16 cellular contexts compared by ENCODE assay signal in genomic region chr3:23633261-23633960, GRCh38.
"Had no signal": no experiment of that assay in that cellular context is flagged by ENCODE, and none has a peak within 500 bp of the region (broad histone marks: within the 10 kb centered on the region; RNA-seq: fewer than 3 reads in every experiment).

No MANE protein-coding gene starts in this region.

- DNase-seq: activated CD4-positive, alpha-beta memory T cell treated with anti-CD3 and anti-CD28 coated beads for 36 hours; activated CD4-positive, alpha-beta T cell treated with anti-CD3 and anti-CD28 coated beads for 36 hours; activated effector memory CD4-positive, alpha-beta T cell treated with Interleukin-2 at 50 U/mL for 16 hours; activated naive CD4-positive, alpha-beta T cell treated with anti-CD3 and anti-CD28 coated beads, Interleukin-2, amount 50 U/mL, for 16 hours; activated T-cell treated with anti-CD3 and anti-CD28 coated beads, Interleukin-2, amount 50 U/mL, for 24 hours; endodermal cell; erythroblast; stimulated activated CD4-positive, alpha-beta T cell treated with anti-CD3 and anti-CD28 coated beads, Interleukin-4, amount 100 ng/mL, for 24 hours; stimulated activated naive CD4-positive, alpha-beta T cell; T-helper 17 cell; trophoblast cell had no signal

- H3K27me3 ChIP-seq: cardiac muscle cell, right atrium auricular region had no signal

- H3K27ac Mint-ChIP-seq: activated CD4-positive, alpha-beta memory T cell treated with anti-CD3 and anti-CD28 coated beads for 36 hours; activated CD4-positive, alpha-beta T cell treated with anti-CD3 and anti-CD28 coated beads for 36 hours; activated T-cell treated with anti-CD3 and anti-CD28 coated beads, Interleukin-2, amount 50 U/mL, for 24 hours; endodermal cell; mesothelial cell of epicardium; T-helper 17 cell had no signal

- H3K36me3 ChIP-seq: cardiac muscle cell, right atrium auricular region had no signal

- H3K4me1 Mint-ChIP-seq: activated CD4-positive, alpha-beta T cell treated with anti-CD3 and anti-CD28 coated beads for 36 hours; T-helper 17 cell had no signal

- H3K27ac ChIP-seq: cardiac muscle cell, parathyroid adenoma, right atrium auricular region, skin epidermis had no signal

- H3K27me3 Mint-ChIP-seq: activated CD4-positive, alpha-beta T cell treated with anti-CD3 and anti-CD28 coated beads for 36 hours; T-helper 17 cell had no signal

- ATAC-seq: activated CD4-positive, alpha-beta T cell treated with anti-CD3 and anti-CD28 coated beads for 36 hours; T-helper 17 cell had no signal

- H3K36me3 Mint-ChIP-seq: activated CD4-positive, alpha-beta memory T cell treated with anti-CD3 and anti-CD28 coated beads for 36 hours had no signal

- H3K4me3 ChIP-seq: cardiac muscle cell, right atrium auricular region, skin epidermis had no signal

- H3K9me3 Mint-ChIP-seq: activated CD4-positive, alpha-beta memory T cell treated with anti-CD3 and anti-CD28 coated beads for 36 hours; activated T-cell treated with anti-CD3 and anti-CD28 coated beads, Interleukin-2, amount 50 U/mL, for 24 hours had no signal

- H3K4me1 ChIP-seq: parathyroid adenoma, right atrium auricular region had no signal

- H3K4me3 Mint-ChIP-seq: activated CD4-positive, alpha-beta memory T cell treated with anti-CD3 and anti-CD28 coated beads for 36 hours; activated CD4-positive, alpha-beta T cell treated with anti-CD3 and anti-CD28 coated beads for 36 hours; activated T-cell treated with anti-CD3 and anti-CD28 coated beads, Interleukin-2, amount 50 U/mL, for 24 hours; endodermal cell; mesothelial cell of epicardium; T-helper 17 cell had no signal
